Comparison of ENCODE assay signal across 9 cellular contexts in the genomic region with DNA sequence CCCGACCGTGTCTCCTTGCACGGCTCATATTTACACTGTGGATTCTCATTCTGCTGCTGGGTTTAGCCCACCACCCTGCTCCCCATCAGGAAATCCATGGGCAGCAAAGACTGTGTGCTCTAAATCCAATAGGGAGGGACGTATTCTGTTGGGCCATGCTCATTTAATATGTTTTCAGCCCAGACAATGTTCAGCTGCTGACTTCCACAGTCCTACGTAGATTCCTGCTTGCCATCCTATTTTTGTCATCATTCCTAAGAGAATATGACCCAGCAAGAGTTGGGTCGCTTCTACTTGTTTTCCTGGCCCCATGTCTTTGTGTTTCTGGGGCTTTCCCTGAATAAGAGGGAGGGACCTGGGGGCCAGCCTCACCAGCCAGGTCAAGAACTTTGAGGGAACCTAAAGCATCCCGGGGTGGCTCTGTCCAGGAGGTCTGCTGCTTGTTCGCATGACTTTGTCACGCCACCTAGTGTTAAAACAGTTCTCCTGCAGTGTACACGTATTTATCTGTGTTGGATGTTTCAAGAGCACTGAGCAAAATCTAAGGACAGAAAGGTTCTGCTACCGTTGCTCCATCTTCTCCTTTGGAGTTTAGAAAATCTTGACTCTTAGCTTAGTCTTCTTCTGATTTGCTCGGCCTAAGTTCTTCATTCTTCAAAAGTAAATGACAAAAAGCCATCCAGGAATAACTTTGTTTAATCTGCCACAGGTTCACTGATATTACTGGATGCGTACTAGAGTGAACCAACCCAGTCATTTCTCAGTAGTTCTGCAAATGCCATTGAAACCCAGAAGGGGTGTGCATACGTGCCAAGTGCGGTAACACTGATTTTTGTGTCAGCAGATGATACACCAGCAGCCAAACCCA.
A peak's percentile ranks its signal among the peaks of the same experiment; 100 is the strongest.
DNase-seq lines count a peak whose midpoint lies in the region; ATAC-seq, FAIRE-seq and TF ChIP-seq lines count a peak whose summit lies in the region.
"Had no signal": no experiment of that assay in that cellular context is flagged by ENCODE, and none has a peak within 500 bp of the region (broad histone marks: within the 10 kb centered on the region; RNA-seq: fewer than 3 reads in every experiment).

No MANE protein-coding gene starts in this region.

- H3K27ac ChIP-seq in Peyer's patch (no peak overlapping the region), keratinocyte (ENCODE audit: control insufficient read depth, insufficient read depth, low read length) (no peak overlapping the region)

- H3K36me3 ChIP-seq in Peyer's patch: no peaks in the 10 kb centered on the region
- H3K36me3 ChIP-seq in keratinocyte (ENCODE audit: control insufficient read depth in 2 of 2, extremely low read depth in 1 of 2, insufficient read depth in 2 of 2, low read length in 2 of 2): peaks cover 10 to 19% of the 10 kb centered on the region in 2 experiments

- no peaks in the 10 kb centered on the region for H4K20me1 ChIP-seq in keratinocyte (ENCODE audit: control insufficient read depth, extremely low read depth, insufficient read depth, low read length)

- H3K4me1 ChIP-seq in Peyer's patch: peaks cover 0 to 21% (median 2%) of the 10 kb centered on the region in 4 donors
- no peaks in the 10 kb centered on the region for H3K4me1 ChIP-seq in keratinocyte (ENCODE audit: control insufficient read depth, extremely low read depth, insufficient read depth, low read length)

- DNase-seq in NCI-H2196 (lab: John Stamatoyannopoulos, UW; ENCODE audit: unreplicated experiment) (peak; percentile 42), NCI-H2196 treated with DMSO at 0.1 percent for 48 hours (lab: John Stamatoyannopoulos, UW; ENCODE audit: unreplicated experiment) (no peak), HFFc6 (peak; percentile 70), Peyer's patch (peak in 1 of 3 donors; percentile 68), keratinocyte (ENCODE audit: low read depth, low spot score) (peak; percentile 36)
- DNase-seq in stimulated activated naive B cell treated with anti-CD40 and anti-IgM and Interleukin-4, amounts not matched to agents 10 μg/mL and 1 μg/mL and 100 μg/mL, for 72 hours: peak; percentile 9

- no peak overlapping the region for H3K27ac Mint-ChIP-seq in HFFc6
- peak overlapping the region in 1 of 5 experiments; percentile 24 for H3K27ac Mint-ChIP-seq in brain
- no peak overlapping the region for H3K27ac Mint-ChIP-seq in stimulated activated naive B cell treated with anti-CD40 and anti-IgM and Interleukin-4, amounts not matched to agents 10 μg/mL and 1 μg/mL and 100 μg/mL, for 72 hours

- H3K4me3 ChIP-seq in Peyer's patch: no peak overlapping the region
- H3K4me3 ChIP-seq in keratinocyte (ENCODE audit: control insufficient read depth in 2 of 3, extremely low read depth in 1 of 3, insufficient read depth in 2 of 3, low read depth in 1 of 3, low read length in 3 of 3): no peak overlapping the region

- no peaks in the 10 kb centered on the region for H3K9me1 ChIP-seq in keratinocyte (ENCODE audit: control insufficient read depth, extremely low read depth, insufficient read depth, low read length)

- H3K4me1 Mint-ChIP-seq in HFFc6 (ENCODE audit: low read depth) (peaks cover 32% of the 10 kb centered on the region), brain (peaks cover 5% of the 10 kb centered on the region)
- no peaks in the 10 kb centered on the region for H3K4me1 Mint-ChIP-seq in stimulated activated naive B cell treated with anti-CD40 and anti-IgM and Interleukin-4, amounts not matched to agents 10 μg/mL and 1 μg/mL and 100 μg/mL, for 72 hours

- H3K9me3 ChIP-seq in Peyer's patch: no peaks in the 10 kb centered on the region
- no peaks in the 10 kb centered on the region for H3K9me3 ChIP-seq in keratinocyte (ENCODE audit: control insufficient read depth, low read depth, low read length)

- H3K79me2 ChIP-seq in keratinocyte (ENCODE audit: control insufficient read depth, insufficient read depth, low read length): no peaks in the 10 kb centered on the region

- no peak overlapping the region for H3K9ac ChIP-seq in keratinocyte (ENCODE audit: control insufficient read depth, extremely low read depth, insufficient read depth, low read length)

- no peaks in the 10 kb centered on the region; the same call in 1 of the 2 replicates for H3K36me3 Mint-ChIP-seq in HFFc6 (ENCODE audit: low read depth)
- H3K36me3 Mint-ChIP-seq in brain: no peaks in the 10 kb centered on the region
- H3K36me3 Mint-ChIP-seq in stimulated activated naive B cell treated with anti-CD40 and anti-IgM and Interleukin-4, amounts not matched to agents 10 μg/mL and 1 μg/mL and 100 μg/mL, for 72 hours: no peaks in the 10 kb centered on the region

- peak; percentile 90 for TF ChIP-seq CTCF in HFFc6 (IDR thresholded peaks at IDR 0.05)
- peak in 5 of 6 experiments; percentile 35 to 78 (median 74) for TF ChIP-seq CTCF in Peyer's patch (IDR thresholded peaks at IDR 0.05)
- TF ChIP-seq CTCF in brain (conservative IDR thresholded peaks at IDR 0.05): peak; percentile 69 to 81
- TF ChIP-seq CTCF in keratinocyte (optimal IDR thresholded peaks at IDR 0.05 in 1 of 3, IDR thresholded peaks at IDR 0.05 in 1 of 3, conservative IDR thresholded peaks at IDR 0.05 in 1 of 3; ENCODE audit: extremely low read depth in 1 of 3, insufficient read depth in 2 of 3, low read length in 3 of 3): peak; percentile 72 to 88 (median 87)

- ATAC-seq in stimulated activated naive B cell treated with anti-CD40 and anti-IgM and Interleukin-4, amounts not matched to agents 10 μg/mL and 1 μg/mL and 100 μg/mL, for 72 hours (replicated peaks): peak; percentile 84 to 86
- no peak for ATAC-seq in GM18502 (IDR thresholded peaks at IDR 0.05; ENCODE audit: poor library complexity, unreplicated experiment)

- H3K27me3 Mint-ChIP-seq in HFFc6 (ENCODE audit: insufficient read depth): no peaks in the 10 kb centered on the region
- no peaks in the 10 kb centered on the region for H3K27me3 Mint-ChIP-seq in brain
- H3K27me3 Mint-ChIP-seq in stimulated activated naive B cell treated with anti-CD40 and anti-IgM and Interleukin-4, amounts not matched to agents 10 μg/mL and 1 μg/mL and 100 μg/mL, for 72 hours: peaks cover 14 to 24% of the 10 kb centered on the region in 2 donors

- no peak overlapping the region for H3K4me2 ChIP-seq in keratinocyte (ENCODE audit: control insufficient read depth, extremely low read depth, insufficient read depth, low read depth, low read length)

- H3K27me3 ChIP-seq in Peyer's patch (no peaks in the 10 kb centered on the region), keratinocyte (ENCODE audit: control insufficient read depth, extremely low read depth, insufficient read depth, low read length) (no peaks in the 10 kb centered on the region)

- no peak overlapping the region for H2AFZ ChIP-seq in keratinocyte (ENCODE audit: control insufficient read depth, low read length)

- peak; percentile 83 for FAIRE-seq in keratinocyte (lab: Jason Lieb, UNC)
- FAIRE-seq: G401.6 had no signal

- dilution Hi-C loops in keratinocyte (cut with MboI; ENCODE audit: extremely low pct_ligation_motif_present, low sequenced_read_pairs): no loop called here

- H3K9me3 Mint-ChIP-seq in HFFc6 (no peaks in the 10 kb centered on the region), brain (no peaks in the 10 kb centered on the region)
- H3K9me3 Mint-ChIP-seq in stimulated activated naive B cell treated with anti-CD40 and anti-IgM and Interleukin-4, amounts not matched to agents 10 μg/mL and 1 μg/mL and 100 μg/mL, for 72 hours: peaks cover 0 to 3% of the 10 kb centered on the region in 2 donors

- TF ChIP-seq POLR2A in Peyer's patch (IDR thresholded peaks at IDR 0.05): no peak

- H3K4me3 Mint-ChIP-seq in HFFc6 (no peak overlapping the region), brain (no peak overlapping the region)
- H3K4me3 Mint-ChIP-seq in stimulated activated naive B cell treated with anti-CD40 and anti-IgM and Interleukin-4, amounts not matched to agents 10 μg/mL and 1 μg/mL and 100 μg/mL, for 72 hours: no peak overlapping the region
